1 cellular context compared by ENCODE assay signal in the genomic region with DNA sequence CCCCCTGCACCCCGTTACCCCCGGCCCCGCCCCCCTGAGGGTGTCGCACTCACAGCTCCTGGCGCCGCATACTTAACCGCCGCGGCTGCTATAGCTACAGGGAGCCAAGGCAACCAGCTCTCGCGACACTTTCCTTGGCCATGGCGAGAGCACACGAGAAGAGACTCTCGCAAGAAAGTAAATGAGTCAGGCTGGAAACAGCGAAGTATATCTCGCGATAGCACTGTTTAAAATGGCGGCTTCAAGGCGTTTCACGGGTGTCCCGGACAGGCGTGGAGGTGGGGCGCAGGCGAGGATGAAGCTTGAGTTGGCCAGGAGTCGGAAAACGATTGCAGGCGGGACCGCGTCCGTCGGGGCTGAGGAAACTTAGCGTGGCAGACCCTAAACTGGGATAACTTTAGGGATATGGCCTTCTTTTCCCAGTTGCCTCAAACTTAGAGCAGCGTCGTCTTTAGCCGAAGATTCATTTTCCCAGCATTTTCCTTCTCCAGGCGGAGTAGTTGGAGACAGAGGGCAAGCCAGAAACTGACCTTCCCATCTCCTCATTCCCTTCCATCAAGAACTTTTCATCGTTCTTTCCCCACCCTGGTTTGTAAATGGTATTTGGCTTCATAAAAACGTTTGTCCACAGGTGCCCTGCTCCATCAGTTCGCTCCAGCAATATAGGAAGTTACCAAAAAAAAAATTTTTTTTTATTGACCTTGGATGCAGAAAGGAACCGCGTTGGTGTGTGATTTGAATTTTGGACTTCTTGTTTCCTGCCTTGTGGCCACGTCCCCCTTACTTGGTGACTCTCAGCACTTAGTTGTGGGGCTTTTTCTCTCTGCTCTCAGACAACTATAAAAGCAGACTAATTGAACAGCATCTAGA.
A peak's percentile ranks its signal among the peaks of the same experiment; 100 is the strongest.
TF ChIP-seq lines count a peak whose summit lies in the region.

No MANE protein-coding gene starts in this region.

TF ChIP-seq in K562, 482 proteins besides CTCF, POLR2A, EP300 and RAD21 (continued from another document and continues in another):
- TF ChIP-seq, protein P1, sequence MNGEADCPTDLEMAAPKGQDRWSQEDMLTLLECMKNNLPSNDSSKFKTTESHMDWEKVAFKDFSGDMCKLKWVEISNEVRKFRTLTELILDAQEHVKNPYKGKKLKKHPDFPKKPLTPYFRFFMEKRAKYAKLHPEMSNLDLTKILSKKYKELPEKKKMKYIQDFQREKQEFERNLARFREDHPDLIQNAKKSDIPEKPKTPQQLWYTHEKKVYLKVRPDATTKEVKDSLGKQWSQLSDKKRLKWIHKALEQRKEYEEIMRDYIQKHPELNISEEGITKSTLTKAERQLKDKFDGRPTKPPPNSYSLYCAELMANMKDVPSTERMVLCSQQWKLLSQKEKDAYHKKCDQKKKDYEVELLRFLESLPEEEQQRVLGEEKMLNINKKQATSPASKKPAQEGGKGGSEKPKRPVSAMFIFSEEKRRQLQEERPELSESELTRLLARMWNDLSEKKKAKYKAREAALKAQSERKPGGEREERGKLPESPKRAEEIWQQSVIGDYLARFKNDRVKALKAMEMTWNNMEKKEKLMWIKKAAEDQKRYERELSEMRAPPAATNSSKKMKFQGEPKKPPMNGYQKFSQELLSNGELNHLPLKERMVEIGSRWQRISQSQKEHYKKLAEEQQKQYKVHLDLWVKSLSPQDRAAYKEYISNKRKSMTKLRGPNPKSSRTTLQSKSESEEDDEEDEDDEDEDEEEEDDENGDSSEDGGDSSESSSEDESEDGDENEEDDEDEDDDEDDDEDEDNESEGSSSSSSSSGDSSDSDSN (IDR thresholded peaks at IDR 0.05; ENCODE audit: borderline replicate concordance in 1 of 2, low read depth in 2 of 2, low read length in 2 of 2): no peak
- TF ChIP-seq, protein P2, sequence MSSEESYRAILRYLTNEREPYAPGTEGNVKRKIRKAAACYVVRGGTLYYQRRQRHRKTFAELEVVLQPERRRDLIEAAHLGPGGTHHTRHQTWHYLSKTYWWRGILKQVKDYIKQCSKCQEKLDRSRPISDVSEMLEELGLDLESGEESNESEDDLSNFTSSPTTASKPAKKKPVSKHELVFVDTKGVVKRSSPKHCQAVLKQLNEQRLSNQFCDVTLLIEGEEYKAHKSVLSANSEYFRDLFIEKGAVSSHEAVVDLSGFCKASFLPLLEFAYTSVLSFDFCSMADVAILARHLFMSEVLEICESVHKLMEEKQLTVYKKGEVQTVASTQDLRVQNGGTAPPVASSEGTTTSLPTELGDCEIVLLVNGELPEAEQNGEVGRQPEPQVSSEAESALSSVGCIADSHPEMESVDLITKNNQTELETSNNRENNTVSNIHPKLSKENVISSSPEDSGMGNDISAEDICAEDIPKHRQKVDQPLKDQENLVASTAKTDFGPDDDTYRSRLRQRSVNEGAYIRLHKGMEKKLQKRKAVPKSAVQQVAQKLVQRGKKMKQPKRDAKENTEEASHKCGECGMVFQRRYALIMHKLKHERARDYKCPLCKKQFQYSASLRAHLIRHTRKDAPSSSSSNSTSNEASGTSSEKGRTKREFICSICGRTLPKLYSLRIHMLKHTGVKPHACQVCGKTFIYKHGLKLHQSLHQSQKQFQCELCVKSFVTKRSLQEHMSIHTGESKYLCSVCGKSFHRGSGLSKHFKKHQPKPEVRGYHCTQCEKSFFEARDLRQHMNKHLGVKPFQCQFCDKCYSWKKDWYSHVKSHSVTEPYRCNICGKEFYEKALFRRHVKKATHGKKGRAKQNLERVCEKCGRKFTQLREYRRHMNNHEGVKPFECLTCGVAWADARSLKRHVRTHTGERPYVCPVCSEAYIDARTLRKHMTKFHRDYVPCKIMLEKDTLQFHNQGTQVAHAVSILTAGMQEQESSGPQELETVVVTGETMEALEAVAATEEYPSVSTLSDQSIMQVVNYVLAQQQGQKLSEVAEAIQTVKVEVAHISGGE (CRISPR knock-in tag; IDR thresholded peaks at IDR 0.05): peak in 1 of 3 experiments; percentile 71; a peak in 2 of 6 replicates
- TF ChIP-seq, protein P3, sequence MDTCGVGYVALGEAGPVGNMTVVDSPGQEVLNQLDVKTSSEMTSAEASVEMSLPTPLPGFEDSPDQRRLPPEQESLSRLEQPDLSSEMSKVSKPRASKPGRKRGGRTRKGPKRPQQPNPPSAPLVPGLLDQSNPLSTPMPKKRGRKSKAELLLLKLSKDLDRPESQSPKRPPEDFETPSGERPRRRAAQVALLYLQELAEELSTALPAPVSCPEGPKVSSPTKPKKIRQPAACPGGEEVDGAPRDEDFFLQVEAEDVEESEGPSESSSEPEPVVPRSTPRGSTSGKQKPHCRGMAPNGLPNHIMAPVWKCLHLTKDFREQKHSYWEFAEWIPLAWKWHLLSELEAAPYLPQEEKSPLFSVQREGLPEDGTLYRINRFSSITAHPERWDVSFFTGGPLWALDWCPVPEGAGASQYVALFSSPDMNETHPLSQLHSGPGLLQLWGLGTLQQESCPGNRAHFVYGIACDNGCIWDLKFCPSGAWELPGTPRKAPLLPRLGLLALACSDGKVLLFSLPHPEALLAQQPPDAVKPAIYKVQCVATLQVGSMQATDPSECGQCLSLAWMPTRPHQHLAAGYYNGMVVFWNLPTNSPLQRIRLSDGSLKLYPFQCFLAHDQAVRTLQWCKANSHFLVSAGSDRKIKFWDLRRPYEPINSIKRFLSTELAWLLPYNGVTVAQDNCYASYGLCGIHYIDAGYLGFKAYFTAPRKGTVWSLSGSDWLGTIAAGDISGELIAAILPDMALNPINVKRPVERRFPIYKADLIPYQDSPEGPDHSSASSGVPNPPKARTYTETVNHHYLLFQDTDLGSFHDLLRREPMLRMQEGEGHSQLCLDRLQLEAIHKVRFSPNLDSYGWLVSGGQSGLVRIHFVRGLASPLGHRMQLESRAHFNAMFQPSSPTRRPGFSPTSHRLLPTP (IDR thresholded peaks at IDR 0.05; ENCODE audit: borderline replicate concordance, extremely low read depth, insufficient read length): no peak
- TF ChIP-seq, protein P4, sequence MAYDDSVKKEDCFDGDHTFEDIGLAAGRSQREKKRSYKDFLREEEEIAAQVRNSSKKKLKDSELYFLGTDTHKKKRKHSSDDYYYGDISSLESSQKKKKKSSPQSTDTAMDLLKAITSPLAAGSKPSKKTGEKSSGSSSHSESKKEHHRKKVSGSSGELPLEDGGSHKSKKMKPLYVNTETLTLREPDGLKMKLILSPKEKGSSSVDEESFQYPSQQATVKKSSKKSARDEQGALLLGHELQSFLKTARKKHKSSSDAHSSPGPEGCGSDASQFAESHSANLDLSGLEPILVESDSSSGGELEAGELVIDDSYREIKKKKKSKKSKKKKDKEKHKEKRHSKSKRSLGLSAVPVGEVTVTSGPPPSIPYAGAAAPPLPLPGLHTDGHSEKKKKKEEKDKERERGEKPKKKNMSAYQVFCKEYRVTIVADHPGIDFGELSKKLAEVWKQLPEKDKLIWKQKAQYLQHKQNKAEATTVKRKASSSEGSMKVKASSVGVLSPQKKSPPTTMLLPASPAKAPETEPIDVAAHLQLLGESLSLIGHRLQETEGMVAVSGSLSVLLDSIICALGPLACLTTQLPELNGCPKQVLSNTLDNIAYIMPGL (CRISPR knock-in tag; IDR thresholded peaks at IDR 0.05): no peak
- no peak for TF ChIP-seq SNRNP70 (optimal IDR thresholded peaks at IDR 0.05; ENCODE audit: low read depth, low read length)
- TF ChIP-seq ZNF311 (CRISPR knock-in tag; IDR thresholded peaks at IDR 0.05): no peak
- TF ChIP-seq, protein P5, sequence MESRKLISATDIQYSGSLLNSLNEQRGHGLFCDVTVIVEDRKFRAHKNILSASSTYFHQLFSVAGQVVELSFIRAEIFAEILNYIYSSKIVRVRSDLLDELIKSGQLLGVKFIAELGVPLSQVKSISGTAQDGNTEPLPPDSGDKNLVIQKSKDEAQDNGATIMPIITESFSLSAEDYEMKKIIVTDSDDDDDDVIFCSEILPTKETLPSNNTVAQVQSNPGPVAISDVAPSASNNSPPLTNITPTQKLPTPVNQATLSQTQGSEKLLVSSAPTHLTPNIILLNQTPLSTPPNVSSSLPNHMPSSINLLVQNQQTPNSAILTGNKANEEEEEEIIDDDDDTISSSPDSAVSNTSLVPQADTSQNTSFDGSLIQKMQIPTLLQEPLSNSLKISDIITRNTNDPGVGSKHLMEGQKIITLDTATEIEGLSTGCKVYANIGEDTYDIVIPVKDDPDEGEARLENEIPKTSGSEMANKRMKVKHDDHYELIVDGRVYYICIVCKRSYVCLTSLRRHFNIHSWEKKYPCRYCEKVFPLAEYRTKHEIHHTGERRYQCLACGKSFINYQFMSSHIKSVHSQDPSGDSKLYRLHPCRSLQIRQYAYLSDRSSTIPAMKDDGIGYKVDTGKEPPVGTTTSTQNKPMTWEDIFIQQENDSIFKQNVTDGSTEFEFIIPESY (CRISPR knock-in tag; IDR thresholded peaks at IDR 0.05): no peak
- TF ChIP-seq, protein P6, sequence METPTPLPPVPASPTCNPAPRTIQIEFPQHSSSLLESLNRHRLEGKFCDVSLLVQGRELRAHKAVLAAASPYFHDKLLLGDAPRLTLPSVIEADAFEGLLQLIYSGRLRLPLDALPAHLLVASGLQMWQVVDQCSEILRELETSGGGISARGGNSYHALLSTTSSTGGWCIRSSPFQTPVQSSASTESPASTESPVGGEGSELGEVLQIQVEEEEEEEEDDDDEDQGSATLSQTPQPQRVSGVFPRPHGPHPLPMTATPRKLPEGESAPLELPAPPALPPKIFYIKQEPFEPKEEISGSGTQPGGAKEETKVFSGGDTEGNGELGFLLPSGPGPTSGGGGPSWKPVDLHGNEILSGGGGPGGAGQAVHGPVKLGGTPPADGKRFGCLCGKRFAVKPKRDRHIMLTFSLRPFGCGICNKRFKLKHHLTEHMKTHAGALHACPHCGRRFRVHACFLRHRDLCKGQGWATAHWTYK (CRISPR knock-in tag; IDR thresholded peaks at IDR 0.05): no peak; the same call in 1 of the 2 replicates
- TF ChIP-seq TEAD1 (CRISPR knock-in tag; IDR thresholded peaks at IDR 0.05): peak; percentile 46 to 89; a peak in 3 of 4 replicates
- TF ChIP-seq ATF7 (IDR thresholded peaks at IDR 0.05): peak; percentile 60; the same call in 1 of the 2 replicates
- TF ChIP-seq SMC3 (conservative IDR thresholded peaks at IDR 0.05; ENCODE audit: insufficient read depth, low read depth, low read length): no peak
- no peak for TF ChIP-seq ZNF134 (CRISPR knock-in tag; conservative IDR thresholded peaks at IDR 0.05)
- TF ChIP-seq PTRF (tag; IDR thresholded peaks at IDR 0.05): no peak
- TF ChIP-seq DDX20 (tag; IDR thresholded peaks at IDR 0.05; ENCODE audit: low read depth): no peak
- no peak for TF ChIP-seq ESRRB (CRISPR knock-in tag; IDR thresholded peaks at IDR 0.05; ENCODE audit: borderline replicate concordance)
- peak; percentile 88 for TF ChIP-seq PML (IDR thresholded peaks at IDR 0.05; ENCODE audit: low read length)
- peak; percentile 94 for TF ChIP-seq TAF9B (IDR thresholded peaks at IDR 0.05; ENCODE audit: partially characterized antibody)
- TF ChIP-seq MCM7 (IDR thresholded peaks at IDR 0.05): no peak
- no peak for TF ChIP-seq RCOR1 (IDR thresholded peaks at IDR 0.05; ENCODE audit: borderline replicate concordance in 1 of 2, low read depth in 2 of 2, low read length in 2 of 2)
- peak; percentile 45 for TF ChIP-seq HDAC3 (IDR thresholded peaks at IDR 0.05; ENCODE audit: borderline replicate concordance, partially characterized antibody)
- TF ChIP-seq NFXL1 (CRISPR knock-in tag; IDR thresholded peaks at IDR 0.05): no peak
- TF ChIP-seq SMARCB1 (IDR thresholded peaks at IDR 0.05; ENCODE audit: insufficient read length, low read depth): no peak
- TF ChIP-seq POLR2H (tag; IDR thresholded peaks at IDR 0.05; ENCODE audit: low read depth): peak; percentile 93
- TF ChIP-seq RUNX1 (IDR thresholded peaks at IDR 0.05; ENCODE audit: low read depth): no peak
- TF ChIP-seq RAD51 (IDR thresholded peaks at IDR 0.05; ENCODE audit: borderline replicate concordance, low read depth): no peak
- peak; percentile 72; the same call in 1 of the 2 replicates for TF ChIP-seq MAFF (IDR thresholded peaks at IDR 0.05; ENCODE audit: low read length)
- TF ChIP-seq TRIM24 (IDR thresholded peaks at IDR 0.05): no peak
- no peak for TF ChIP-seq ZNF146 (CRISPR knock-in tag; IDR thresholded peaks at IDR 0.05; ENCODE audit: unreplicated experiment)
- TF ChIP-seq DNMT1 (IDR thresholded peaks at IDR 0.05): no peak
- TF ChIP-seq STAT5A (IDR thresholded peaks at IDR 0.05; ENCODE audit: borderline replicate concordance, low read length): 0 out of 2 replicates have a peak, but pooled peaks have one; percentile 30
- TF ChIP-seq, protein P7, sequence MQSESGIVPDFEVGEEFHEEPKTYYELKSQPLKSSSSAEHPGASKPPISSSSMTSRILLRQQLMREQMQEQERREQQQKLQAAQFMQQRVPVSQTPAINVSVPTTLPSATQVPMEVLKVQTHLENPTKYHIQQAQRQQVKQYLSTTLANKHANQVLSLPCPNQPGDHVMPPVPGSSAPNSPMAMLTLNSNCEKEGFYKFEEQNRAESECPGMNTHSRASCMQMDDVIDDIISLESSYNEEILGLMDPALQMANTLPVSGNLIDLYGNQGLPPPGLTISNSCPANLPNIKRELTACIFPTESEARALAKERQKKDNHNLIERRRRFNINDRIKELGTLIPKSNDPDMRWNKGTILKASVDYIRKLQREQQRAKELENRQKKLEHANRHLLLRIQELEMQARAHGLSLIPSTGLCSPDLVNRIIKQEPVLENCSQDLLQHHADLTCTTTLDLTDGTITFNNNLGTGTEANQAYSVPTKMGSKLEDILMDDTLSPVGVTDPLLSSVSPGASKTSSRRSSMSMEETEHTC (IDR thresholded peaks at IDR 0.05): no peak
- TF ChIP-seq BCOR (IDR thresholded peaks at IDR 0.05): no peak
- peak; percentile 94 for TF ChIP-seq TBP (optimal IDR thresholded peaks at IDR 0.05; ENCODE audit: low read depth, low read length)
- TF ChIP-seq, protein P8, sequence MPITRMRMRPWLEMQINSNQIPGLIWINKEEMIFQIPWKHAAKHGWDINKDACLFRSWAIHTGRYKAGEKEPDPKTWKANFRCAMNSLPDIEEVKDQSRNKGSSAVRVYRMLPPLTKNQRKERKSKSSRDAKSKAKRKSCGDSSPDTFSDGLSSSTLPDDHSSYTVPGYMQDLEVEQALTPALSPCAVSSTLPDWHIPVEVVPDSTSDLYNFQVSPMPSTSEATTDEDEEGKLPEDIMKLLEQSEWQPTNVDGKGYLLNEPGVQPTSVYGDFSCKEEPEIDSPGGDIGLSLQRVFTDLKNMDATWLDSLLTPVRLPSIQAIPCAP (CRISPR knock-in tag; IDR thresholded peaks at IDR 0.05; ENCODE audit: borderline replicate concordance): no peak
- TF ChIP-seq, protein P9, sequence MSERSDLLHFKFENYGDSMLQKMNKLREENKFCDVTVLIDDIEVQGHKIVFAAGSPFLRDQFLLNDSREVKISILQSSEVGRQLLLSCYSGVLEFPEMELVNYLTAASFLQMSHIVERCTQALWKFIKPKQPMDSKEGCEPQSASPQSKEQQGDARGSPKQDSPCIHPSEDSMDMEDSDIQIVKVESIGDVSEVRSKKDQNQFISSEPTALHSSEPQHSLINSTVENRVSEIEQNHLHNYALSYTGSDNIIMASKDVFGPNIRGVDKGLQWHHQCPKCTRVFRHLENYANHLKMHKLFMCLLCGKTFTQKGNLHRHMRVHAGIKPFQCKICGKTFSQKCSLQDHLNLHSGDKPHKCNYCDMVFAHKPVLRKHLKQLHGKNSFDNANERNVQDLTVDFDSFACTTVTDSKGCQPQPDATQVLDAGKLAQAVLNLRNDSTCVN (CRISPR knock-in tag; IDR thresholded peaks at IDR 0.05): peak; percentile 47; the same call in 1 of the 2 replicates
- no peak for TF ChIP-seq ZSCAN29 (IDR thresholded peaks at IDR 0.05)
- TF ChIP-seq RBM17 (IDR thresholded peaks at IDR 0.05; ENCODE audit: borderline replicate concordance, low read depth, low read length): no peak
